Comparison of ENCODE assay signal across 30 cellular contexts in genomic region chr6:109204511-109204910, GRCh38.
"Had no signal": no experiment of that assay in that cellular context is flagged by ENCODE, and none has a peak within 500 bp of the region (broad histone marks: within the 10 kb centered on the region; RNA-seq: fewer than 3 reads in every experiment).

No MANE protein-coding gene starts in this region.

- H3K4me1 ChIP-seq: body of pancreas, esophagus squamous epithelium had no signal

- ATAC-seq: activated CD4-positive, CD25-positive, alpha-beta regulatory T cell treated with anti-CD3 and anti-CD28 coated beads, Interleukin-2, amount 50 U/mL, for 24 hours; activated CD8-positive, alpha-beta T cell treated with anti-CD3 and anti-CD28 coated beads for 36 hours; activated T-cell treated with anti-CD3 and anti-CD28 coated beads, Interleukin-2, amount 50 U/mL, for 4 hours; activated T-helper 17 cell treated with anti-CD3 and anti-CD28 coated beads, Interleukin-2, amount 50 U/mL, for 72 hours; body of pancreas; T-helper 17 cell had no signal

- DNase-seq: activated B cell treated with CpG ODN at 0.5 μM for 24 hours; activated CD4-positive, alpha-beta T cell treated with anti-CD3 and anti-CD28 coated beads for 48 hours; activated CD4-positive, alpha-beta T cell treated with anti-CD3 and anti-CD28 coated beads, Interleukin-2, amount 50 U/mL, for 1 hour; activated CD4-positive, alpha-beta T cell treated with anti-CD3 and anti-CD28 coated beads, Interleukin-2, amount 50 U/mL, for 48 hours; activated CD8-positive, alpha-beta memory T cell treated with anti-CD3 and anti-CD28 coated beads for 24 hours; activated CD8-positive, alpha-beta T cell treated with anti-CD3 and anti-CD28 coated beads for 36 hours; activated effector memory CD4-positive, alpha-beta T cell treated with Interleukin-2 at 50 U/mL for 16 hours; activated gamma-delta T cell treated with Interleukin-2 at 50 U/mL for 16 hours; activated naive CD4-positive, alpha-beta T cell treated with anti-CD3 and anti-CD28 coated beads, Interleukin-2, amount 50 U/mL, for 16 hours; activated naive CD4-positive, alpha-beta T cell treated with Interleukin-2 at 50 U/mL for 16 hours; activated T-cell treated with anti-CD3 and anti-CD28 coated beads, Interleukin-2, amount 50 U/mL, for 4 hours; amniotic stem cell; anterior cingulate cortex; body of pancreas; caudate nucleus; effector CD8-positive, alpha-beta T cell; esophagus squamous epithelium; head of caudate nucleus; T-helper 1 cell; T-helper 17 cell; T1000; WERI-Rb-1 had no signal

- FAIRE-seq: astrocyte, colon, endometrium, endothelial cell of umbilical vein, frontal cortex had no signal

- H3K4me3 ChIP-seq: body of pancreas, esophagus squamous epithelium had no signal

- H3K27me3 ChIP-seq: body of pancreas, esophagus squamous epithelium had no signal

- H3K27ac ChIP-seq: body of pancreas, epithelial cell of prostate, esophagus squamous epithelium, WERI-Rb-1 had no signal

- H3K9me3 ChIP-seq: body of pancreas, esophagus squamous epithelium had no signal

- H3K36me3 ChIP-seq: esophagus squamous epithelium, WERI-Rb-1 had no signal
